19 cellular contexts compared by ENCODE assay signal in the genomic region with DNA sequence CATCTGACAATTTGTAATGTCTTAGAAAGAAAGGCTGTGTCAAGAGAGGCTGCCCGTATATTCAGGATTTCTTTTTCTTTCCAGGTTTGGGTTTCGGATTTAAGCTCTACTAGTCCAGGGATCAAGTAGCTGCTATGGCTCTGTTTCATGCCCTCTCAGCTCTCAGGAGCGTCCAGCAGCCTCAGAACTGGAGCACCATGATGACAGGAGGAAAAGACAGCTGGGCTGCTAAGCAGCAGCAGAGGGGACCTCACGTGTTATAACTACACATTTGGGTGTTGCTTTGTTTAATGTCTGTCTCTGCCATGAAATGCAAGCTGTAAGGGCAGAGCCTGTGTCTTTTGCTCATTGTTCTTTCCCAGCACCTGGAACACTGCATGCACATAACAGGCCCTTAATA. TPM values are rescaled to one million over a fixed set of nuclear protein-coding genes. Genes with fewer than 3 reads are reported as not detected.
DNase-seq lines count a peak whose midpoint lies in the region; ATAC-seq and TF ChIP-seq lines count a peak whose summit lies in the region.
"Had no signal": no experiment of that assay in that cellular context is flagged by ENCODE, and none has a peak within 500 bp of the region (broad histone marks: within the 10 kb centered on the region; RNA-seq: fewer than 3 reads in every experiment).

No MANE protein-coding gene starts in this region.

- H3K27ac ChIP-seq in AG04450 (ENCODE audit: low read depth, low read length) (peak overlapping the region; percentile 77), duodenal mucosa (ENCODE audit: low read depth, low read length) (peak overlapping the region; percentile 27)
- no peak overlapping the region for H3K27ac ChIP-seq in CD4-positive, alpha-beta T cell (ENCODE audit: low read depth, low read length)
- H3K27ac ChIP-seq: C4-2B, SJSA1 had no signal

- no peak overlapping the region for H3K27ac Mint-ChIP-seq in CD4-positive, alpha-beta T cell
- H3K27ac Mint-ChIP-seq: activated CD8-positive, alpha-beta T cell treated with anti-CD3 and anti-CD28 coated beads, Interleukin-2, amount 10 ng/mL, durations not matched to agents 7 days and 5 days; activated naive CD4-positive, alpha-beta T cell treated with anti-CD3 and anti-CD28 coated beads, Interleukin-2, amount 50 U/mL, for 24 hours; natural killer cell treated with Interleukin-12 subunit alpha and Interleukin-12 subunit beta and Interleukin-15 and Interleukin-18, amount 100 ng/mL, for 72 hours had no signal

- intact Hi-C loops in CD4-positive, alpha-beta T cell (cut with DNase I, micrococcal nuclease) = no loop called here

- no peaks in the 10 kb centered on the region for H3K27me3 Mint-ChIP-seq in CD4-positive, alpha-beta T cell
- H3K27me3 Mint-ChIP-seq: activated naive CD4-positive, alpha-beta T cell treated with anti-CD3 and anti-CD28 coated beads, Interleukin-2, amount 50 U/mL, for 24 hours; natural killer cell treated with Interleukin-12 subunit alpha and Interleukin-12 subunit beta and Interleukin-15 and Interleukin-18, amount 100 ng/mL, for 72 hours had no signal

- no peaks in the 10 kb centered on the region for H3K27me3 ChIP-seq in AG04450 (ENCODE audit: control insufficient read depth, insufficient read depth, low read length)
- no peaks in the 10 kb centered on the region for H3K27me3 ChIP-seq in duodenal mucosa (ENCODE audit: control insufficient read depth in 1 of 2, insufficient read depth in 2 of 2, low read length in 2 of 2)
- H3K27me3 ChIP-seq in CD4-positive, alpha-beta T cell (ENCODE audit: control insufficient read depth, insufficient read depth, low read length) = no peaks in the 10 kb centered on the region
- H3K27me3 ChIP-seq: SJSA1 had no signal

- H3K9ac ChIP-seq in duodenal mucosa (ENCODE audit: low read depth in 1 of 2, low read length in 2 of 2) = no peak overlapping the region

- DNase-seq in AG04450 (ENCODE audit: low read depth, low spot score) (no peak), NCI-H2171 treated with DMSO at 0.1 percent for 48 hours (lab: John Stamatoyannopoulos, UW) (peak; percentile 80), myocyte (ENCODE audit: low read depth) (peak; percentile 88), NCI-H226 (no peak), GM10266 (ENCODE audit: extremely low spot score) (no peak)
- no peak for DNase-seq in CD4-positive, alpha-beta T cell
- DNase-seq: ACHN; activated CD4-positive, CD25-positive, alpha-beta regulatory T cell; activated CD8-positive, alpha-beta T cell treated with anti-CD3 and anti-CD28 coated beads, Interleukin-2, amount 10 ng/mL, durations not matched to agents 7 days and 5 days; activated T-cell treated with anti-CD3 and anti-CD28 coated beads, Interleukin-2, amount 50 U/mL, for 4 hours; hippocampal formation; islet precursor cell; T-helper 2 cell had no signal

- peaks cover 52 to 75% of the 10 kb centered on the region in 2 donors for H3K4me1 ChIP-seq in duodenal mucosa (ENCODE audit: control insufficient read depth in 1 of 2, insufficient read depth in 2 of 2, low read length in 2 of 2)

- CTCF ChIA-PET in AG04450 (lab: Charles Lee) = no interaction called here
- CTCF ChIA-PET in CD4-positive, alpha-beta T cell (lab: Charles Lee) = no interaction called here

- POLR2A ChIA-PET in AG04450 (lab: Yijun Ruan, JAX) = no interaction called here
- POLR2A ChIA-PET in CD4-positive, alpha-beta T cell (lab: Charles Lee) = interaction anchor here (0.6 kb wide), 1 partner anchor 979 kb away, joined by 3 read pairs; no protein-coding TSS in a partner anchor

- TF ChIP-seq CTCF in AG04450 (IDR thresholded peaks at IDR 0.05; ENCODE audit: low read depth, low read length) = no peak
- TF ChIP-seq CTCF in GM10266 (IDR thresholded peaks at IDR 0.05; ENCODE audit: control insufficient read depth, insufficient read depth, low read depth, missing control alignments) = no peak
- TF ChIP-seq CTCF in CD4-positive, alpha-beta T cell (IDR thresholded peaks at IDR 0.05) = no peak

- peaks cover 0 to 7% of the 10 kb centered on the region in 2 donors for H3K36me3 ChIP-seq in duodenal mucosa (ENCODE audit: control insufficient read depth in 1 of 2, insufficient read depth in 2 of 2, low read length in 2 of 2)

- no peak overlapping the region for H3K4me3 Mint-ChIP-seq in CD4-positive, alpha-beta T cell
- H3K4me3 Mint-ChIP-seq: activated CD8-positive, alpha-beta T cell treated with anti-CD3 and anti-CD28 coated beads, Interleukin-2, amount 10 ng/mL, durations not matched to agents 7 days and 5 days; activated naive CD4-positive, alpha-beta T cell treated with anti-CD3 and anti-CD28 coated beads, Interleukin-2, amount 50 U/mL, for 24 hours; activated T-cell treated with anti-CD3 and anti-CD28 coated beads, Interleukin-2, amount 50 U/mL, for 4 hours; natural killer cell treated with Interleukin-12 subunit alpha and Interleukin-12 subunit beta and Interleukin-15 and Interleukin-18, amount 100 ng/mL, for 72 hours had no signal

- H3K9me3 ChIP-seq in AG04450 (ENCODE audit: control insufficient read depth, insufficient read depth, low read length) (no peaks in the 10 kb centered on the region), duodenal mucosa (ENCODE audit: control insufficient read depth in 1 of 2, low read length in 2 of 2) (no peaks in the 10 kb centered on the region)
- no peaks in the 10 kb centered on the region for H3K9me3 ChIP-seq in CD4-positive, alpha-beta T cell (ENCODE audit: control insufficient read depth, low read length)
- H3K9me3 ChIP-seq: SJSA1 had no signal

- H3K4me3 ChIP-seq in AG04450 (ENCODE audit: low read depth, low read length) (no peak overlapping the region), duodenal mucosa (ENCODE audit: low read depth in 1 of 2, low read length in 2 of 2) (no peak overlapping the region)
- H3K4me3 ChIP-seq: SJSA1 had no signal

- peaks cover 63% of the 10 kb centered on the region for H3K36me3 Mint-ChIP-seq in CD4-positive, alpha-beta T cell (ENCODE audit: low read depth)
- H3K36me3 Mint-ChIP-seq: natural killer cell treated with Interleukin-12 subunit alpha and Interleukin-12 subunit beta and Interleukin-15 and Interleukin-18, amount 100 ng/mL, for 72 hours had no signal

- H3K4me1 Mint-ChIP-seq in CD4-positive, alpha-beta T cell (ENCODE audit: low read depth) = no peaks in the 10 kb centered on the region
- H3K4me1 Mint-ChIP-seq: activated naive CD4-positive, alpha-beta T cell treated with anti-CD3 and anti-CD28 coated beads, Interleukin-2, amount 50 U/mL, for 24 hours had no signal

- ATAC-seq in GM21526 (IDR thresholded peaks at IDR 0.05; ENCODE audit: low FRiP score, unreplicated experiment) = no peak
- ATAC-seq in CD4-positive, alpha-beta T cell (ENCODE audit: poor library complexity) = no peak
- ATAC-seq: activated CD8-positive, alpha-beta T cell treated with anti-CD3 and anti-CD28 coated beads, Interleukin-2, amount 10 ng/mL, durations not matched to agents 7 days and 5 days; activated T-cell treated with anti-CD3 and anti-CD28 coated beads, Interleukin-2, amount 50 U/mL, for 4 hours; natural killer cell treated with Interleukin-12 subunit alpha and Interleukin-12 subunit beta and Interleukin-15 and Interleukin-18, amount 100 ng/mL, for 72 hours had no signal

- H3K9me3 Mint-ChIP-seq in CD4-positive, alpha-beta T cell = no peaks in the 10 kb centered on the region
- H3K9me3 Mint-ChIP-seq: activated naive CD4-positive, alpha-beta T cell treated with anti-CD3 and anti-CD28 coated beads, Interleukin-2, amount 50 U/mL, for 24 hours; activated T-cell treated with anti-CD3 and anti-CD28 coated beads, Interleukin-2, amount 50 U/mL, for 4 hours; natural killer cell treated with Interleukin-12 subunit alpha and Interleukin-12 subunit beta and Interleukin-15 and Interleukin-18, amount 100 ng/mL, for 72 hours had no signal

RNA-seq across cellular contexts. Expression of a gene that starts 28.5 kb away (rescaled TPM):
- polyA plus RNA-seq in AG04450 (2011; rRNA removed) = 17.2 and 21.9 TPM in 2 replicates
- 22.3 and 27.7 TPM in 2 replicates for polyA minus RNA-seq in AG04450 (2011; rRNA and poly(A)+ RNA removed)
- total RNA-seq in myocyte = 20.2 and 25.3 TPM in 2 replicates
- polyA plus RNA-seq in myocyte (2012) = 161 TPM
- 1 to 10 TPM; 2.9 to 4.0 TPM for total RNA-seq in CD4-positive, alpha-beta T cell

RNA-seq across cellular contexts. Expression of a gene that starts 34.5 kb away (rescaled TPM):
- 1.4 TPM in 2 replicates for polyA plus RNA-seq in AG04450 (2011; rRNA removed)
- 1.9 and 2.4 TPM in 2 replicates for polyA minus RNA-seq in AG04450 (2011; rRNA and poly(A)+ RNA removed)
- 0.16 and 0.78 TPM in 2 replicates for total RNA-seq in myocyte
- 1.4 TPM for polyA plus RNA-seq in myocyte (2012)
- 1 to 10 TPM; 6.8 to 8.5 TPM for total RNA-seq in CD4-positive, alpha-beta T cell

Comparison
In these comparisons a context has a peak if more than half of its experiments do, and no peak if none do; other contexts are left out.
1. DNase-seq: peak in NCI-H2171 treated with DMSO at 0.1 percent for 48 hours (single experiment) and myocyte (single experiment); none in AG04450 (single experiment), NCI-H226 (single experiment), GM10266 (single experiment) and CD4-positive, alpha-beta T cell (0 of 10).